Comparison of ENCODE assay signal across 23 cellular contexts in genomic region chr12:108235231-108235959, GRCh38.
"Had no signal": no experiment of that assay in that cellular context is flagged by ENCODE, and none has a peak within 500 bp of the region (broad histone marks: within the 10 kb centered on the region; RNA-seq: fewer than 3 reads in every experiment).

No MANE protein-coding gene starts in this region.

- H3K27me3 ChIP-seq: cardiac muscle cell, right lobe of liver had no signal

- H3K4me3 ChIP-seq: cardiac muscle cell, left ventricle myocardium inferior, pancreas, right lobe of liver, skin epidermis, tibial artery had no signal

- H3K4me3 Mint-ChIP-seq: activated CD4-positive, alpha-beta memory T cell treated with anti-CD3 and anti-CD28 coated beads, Interleukin-2, amount 10 ng/mL, durations not matched to agents 7 days and 5 days; activated CD4-positive, alpha-beta T cell treated with anti-CD3 and anti-CD28 coated beads, Interleukin-2, amount 10 ng/mL, durations not matched to agents 24 days and 14 days; activated naive CD4-positive, alpha-beta T cell treated with anti-CD3 and anti-CD28 coated beads for 36 hours; activated T-cell treated with anti-CD3 and anti-CD28 coated beads, Interleukin-2, amount 50 U/mL, for 72 hours; dendritic cell treated with granulocyte-macrophage colony-stimulating factor and Interleukin-4, amounts not matched to agents 40 ng/mL and 50 ng/mL, for 4 days; natural killer cell; stimulated activated naive CD8-positive, alpha-beta T cell treated with anti-CD3 and anti-CD28 coated beads, Interleukin-15, Interleukin-2, amounts not matched to agents 100 ng/mL and 50 ng/mL, for 24 hours; T-helper 1 cell treated with Interleukin-12 subunit alpha and Interleukin-12 subunit beta and Interleukin-4 antibody, amounts not matched to agents 30 μg/mL and 1 μg/mL, for 36 hours had no signal

- H3K27ac Mint-ChIP-seq: activated CD4-positive, alpha-beta memory T cell treated with anti-CD3 and anti-CD28 coated beads, Interleukin-2, amount 10 ng/mL, durations not matched to agents 7 days and 5 days; activated CD4-positive, alpha-beta T cell treated with anti-CD3 and anti-CD28 coated beads, Interleukin-2, amount 10 ng/mL, durations not matched to agents 24 days and 14 days; activated naive CD4-positive, alpha-beta T cell treated with anti-CD3 and anti-CD28 coated beads for 36 hours; activated T-cell treated with anti-CD3 and anti-CD28 coated beads, Interleukin-2, amount 50 U/mL, for 72 hours; dendritic cell treated with granulocyte-macrophage colony-stimulating factor and Interleukin-4, amounts not matched to agents 40 ng/mL and 50 ng/mL, for 4 days; natural killer cell; stimulated activated naive CD8-positive, alpha-beta T cell treated with anti-CD3 and anti-CD28 coated beads, Interleukin-15, Interleukin-2, amounts not matched to agents 100 ng/mL and 50 ng/mL, for 24 hours; T-helper 1 cell treated with Interleukin-12 subunit alpha and Interleukin-12 subunit beta and Interleukin-4 antibody, amounts not matched to agents 30 μg/mL and 1 μg/mL, for 36 hours had no signal

- DNase-seq: activated CD4-positive, alpha-beta memory T cell treated with anti-CD3 and anti-CD28 coated beads, Interleukin-2, amount 10 ng/mL, durations not matched to agents 7 days and 5 days; activated CD4-positive, alpha-beta T cell treated with anti-CD3 and anti-CD28 coated beads, Interleukin-2, amount 10 ng/mL, durations not matched to agents 24 days and 14 days; activated effector memory CD4-positive, alpha-beta T cell treated with Interleukin-2 at 50 U/mL for 16 hours; activated naive CD4-positive, alpha-beta T cell treated with anti-CD3 and anti-CD28 coated beads for 36 hours; activated T-cell treated with anti-CD3 and anti-CD28 coated beads, Interleukin-2, amount 50 U/mL, for 72 hours; amygdala; effector CD4-positive, alpha-beta T cell; erythroblast; foreskin fibroblast; left ventricle myocardium inferior; midbrain; natural killer cell; pancreas; right lobe of liver; stimulated activated CD4-positive, alpha-beta T cell treated with anti-CD3 and anti-CD28 coated beads, Interleukin-1b, Interleukin-23, amount 100 ng/mL, for 48 hours; tibial artery had no signal

- H3K27ac ChIP-seq: cardiac muscle cell, left ventricle myocardium inferior, pancreas, right lobe of liver, skin epidermis, tibial artery had no signal

- H3K36me3 ChIP-seq: cardiac muscle cell, left ventricle myocardium inferior, pancreas, right lobe of liver, tibial artery had no signal

- H3K4me1 Mint-ChIP-seq: activated CD4-positive, alpha-beta memory T cell treated with anti-CD3 and anti-CD28 coated beads, Interleukin-2, amount 10 ng/mL, durations not matched to agents 7 days and 5 days; activated CD4-positive, alpha-beta T cell treated with anti-CD3 and anti-CD28 coated beads, Interleukin-2, amount 10 ng/mL, durations not matched to agents 24 days and 14 days had no signal

- H3K4me1 ChIP-seq: left ventricle myocardium inferior, pancreas, right lobe of liver had no signal

- H3K9me3 ChIP-seq: pancreas, right lobe of liver, tibial artery had no signal

- ATAC-seq: activated CD4-positive, CD25-positive, alpha-beta regulatory T cell treated with anti-CD3 and anti-CD28 coated beads, Interleukin-2, amount 50 U/mL, for 24 hours; activated T-cell treated with anti-CD3 and anti-CD28 coated beads, Interleukin-2, amount 50 U/mL, for 72 hours; natural killer cell; pancreas; right lobe of liver had no signal

- H3K9me3 Mint-ChIP-seq: activated CD4-positive, alpha-beta memory T cell treated with anti-CD3 and anti-CD28 coated beads, Interleukin-2, amount 10 ng/mL, durations not matched to agents 7 days and 5 days; activated CD4-positive, alpha-beta T cell treated with anti-CD3 and anti-CD28 coated beads, Interleukin-2, amount 10 ng/mL, durations not matched to agents 24 days and 14 days; activated naive CD4-positive, alpha-beta T cell treated with anti-CD3 and anti-CD28 coated beads for 36 hours; activated T-cell treated with anti-CD3 and anti-CD28 coated beads, Interleukin-2, amount 50 U/mL, for 72 hours; dendritic cell treated with granulocyte-macrophage colony-stimulating factor and Interleukin-4, amounts not matched to agents 40 ng/mL and 50 ng/mL, for 4 days; stimulated activated naive CD8-positive, alpha-beta T cell treated with anti-CD3 and anti-CD28 coated beads, Interleukin-15, Interleukin-2, amounts not matched to agents 100 ng/mL and 50 ng/mL, for 24 hours; T-helper 1 cell treated with Interleukin-12 subunit alpha and Interleukin-12 subunit beta and Interleukin-4 antibody, amounts not matched to agents 30 μg/mL and 1 μg/mL, for 36 hours had no signal

- H3K36me3 Mint-ChIP-seq: natural killer cell had no signal

- FAIRE-seq: pancreas, urothelium cell line had no signal
